In the genomic region with DNA sequence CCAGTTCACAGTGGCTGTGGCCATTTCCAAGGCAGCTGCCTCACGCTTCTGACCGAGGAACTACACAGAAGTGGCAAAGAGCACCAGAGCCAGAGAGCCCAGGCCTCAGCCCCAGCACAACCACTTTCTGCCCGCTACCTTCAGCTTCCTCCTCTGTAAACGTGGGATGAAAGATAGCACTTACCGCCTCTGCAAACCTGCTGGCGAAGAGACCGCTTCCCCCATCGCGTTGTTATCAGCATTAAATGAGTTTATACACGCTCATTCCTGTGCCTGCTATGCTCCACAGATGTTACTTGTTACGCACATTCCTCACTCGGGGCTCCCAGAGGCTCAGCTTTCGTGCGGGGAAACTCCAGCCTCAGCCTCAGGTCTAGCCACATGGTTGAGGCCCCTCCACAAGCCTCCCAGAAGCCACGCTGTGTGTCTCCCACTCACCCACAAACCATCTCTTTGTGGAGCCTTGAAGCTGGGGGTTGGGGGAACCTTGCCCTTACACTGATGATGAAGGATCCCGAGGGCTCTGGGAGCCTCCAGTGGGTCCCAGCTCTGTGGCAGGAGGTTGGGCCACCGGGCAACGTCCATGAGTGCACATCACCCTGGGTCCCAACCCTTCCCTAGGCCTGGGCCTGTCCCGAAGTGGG, we compare ENCODE assay signal across 20 cellular contexts.
DNase-seq lines count a peak whose midpoint lies in the region; ATAC-seq and TF ChIP-seq lines count a peak whose summit lies in the region.
"Had no signal": no experiment of that assay in that cellular context is flagged by ENCODE, and none has a peak within 500 bp of the region (broad histone marks: within the 10 kb centered on the region; RNA-seq: fewer than 3 reads in every experiment).

No MANE protein-coding gene starts in this region.

- no peak overlapping the region for H3K27ac Mint-ChIP-seq in activated T-helper 2 cell treated with anti-CD3 and anti-CD28 coated beads, Interferon-gamma antibody, Interleukin-2, Interleukin-4, amounts not matched to agents 10 μg/mL and 5 μg/mL and 100 μg/mL, durations not matched to agents 14 hours and 24 hours and 36 hours
- H3K27ac Mint-ChIP-seq: activated naive CD8-positive, alpha-beta T cell treated with anti-CD3 and anti-CD28 coated beads, Interleukin-2, amount 50 U/mL, for 24 hours; effector memory CD8-positive, alpha-beta T cell; HFFc6; T-helper 1 cell treated with Interleukin-12 subunit alpha and Interleukin-12 subunit beta and Interleukin-4 antibody, amounts not matched to agents 30 μg/mL and 1 μg/mL, for 36 hours had no signal

- H3K4me3 Mint-ChIP-seq in activated T-helper 2 cell treated with anti-CD3 and anti-CD28 coated beads, Interferon-gamma antibody, Interleukin-2, Interleukin-4, amounts not matched to agents 10 μg/mL and 5 μg/mL and 100 μg/mL, durations not matched to agents 14 hours and 24 hours and 36 hours (ENCODE audit: low read depth): no peak overlapping the region
- H3K4me3 Mint-ChIP-seq: activated naive CD8-positive, alpha-beta T cell treated with anti-CD3 and anti-CD28 coated beads, Interleukin-2, amount 50 U/mL, for 24 hours; effector memory CD8-positive, alpha-beta T cell; HFFc6; T-helper 1 cell treated with Interleukin-12 subunit alpha and Interleukin-12 subunit beta and Interleukin-4 antibody, amounts not matched to agents 30 μg/mL and 1 μg/mL, for 36 hours had no signal

- H3K27me3 ChIP-seq in heart left ventricle (no peaks in the 10 kb centered on the region), right atrium auricular region (no peaks in the 10 kb centered on the region), ascending aorta (no peaks in the 10 kb centered on the region), mesendoderm (ENCODE audit: insufficient read depth, low read length, poor library complexity) (no peaks in the 10 kb centered on the region), uterus (no peaks in the 10 kb centered on the region)
- H3K27me3 ChIP-seq: right lobe of liver had no signal

- no peaks in the 10 kb centered on the region for H3K79me1 ChIP-seq in mesendoderm (ENCODE audit: low read length)

- no peak overlapping the region for H3K23ac ChIP-seq in mesendoderm (ENCODE audit: low read length)

- peak overlapping the region; percentile 70 for H3K56ac ChIP-seq in mesendoderm (ENCODE audit: low read length)

- 89 to 95% (median 91%) methylated on average over 18 to 19 of the region's 19 CpGs for WGBS in heart left ventricle, 4 donors
- WGBS in mesendoderm (ENCODE audit: extremely low coverage, insufficient coverage, low lambda C conversion rate): no CpG with 5 or more reads among the region's 19 CpGs

- H3K9me3 ChIP-seq in heart left ventricle (no peaks in the 10 kb centered on the region), right atrium auricular region (no peaks in the 10 kb centered on the region), ascending aorta (no peaks in the 10 kb centered on the region), uterus (no peaks in the 10 kb centered on the region)
- H3K9me3 ChIP-seq: right lobe of liver had no signal

- H2AK5ac ChIP-seq in mesendoderm (ENCODE audit: low read length): no peak overlapping the region

- H2BK15ac ChIP-seq in mesendoderm (replicated peaks; ENCODE audit: low read depth): no peak overlapping the region

- no peak overlapping the region for H3K9ac ChIP-seq in mesendoderm (ENCODE audit: low read length)

- TF ChIP-seq POLR2A in heart left ventricle (IDR thresholded peaks at IDR 0.05) (no peak), uterus (IDR thresholded peaks at IDR 0.05) (no peak)

- H3K4me2 ChIP-seq in mesendoderm (ENCODE audit: low read length): no peak overlapping the region

- no peaks in the 10 kb centered on the region for H3K9me3 Mint-ChIP-seq in activated T-helper 2 cell treated with anti-CD3 and anti-CD28 coated beads, Interferon-gamma antibody, Interleukin-2, Interleukin-4, amounts not matched to agents 10 μg/mL and 5 μg/mL and 100 μg/mL, durations not matched to agents 14 hours and 24 hours and 36 hours
- H3K9me3 Mint-ChIP-seq: activated naive CD8-positive, alpha-beta T cell treated with anti-CD3 and anti-CD28 coated beads, Interleukin-2, amount 50 U/mL, for 24 hours; effector memory CD8-positive, alpha-beta T cell; HFFc6; T-helper 1 cell treated with Interleukin-12 subunit alpha and Interleukin-12 subunit beta and Interleukin-4 antibody, amounts not matched to agents 30 μg/mL and 1 μg/mL, for 36 hours had no signal

- ATAC-seq in heart left ventricle: no peak
- ATAC-seq: activated CD4-positive, CD25-positive, alpha-beta regulatory T cell treated with anti-CD3 and anti-CD28 coated beads, Interleukin-2, amount 50 U/mL, for 24 hours; activated naive CD8-positive, alpha-beta T cell treated with anti-CD3 and anti-CD28 coated beads, Interleukin-2, amount 50 U/mL, for 24 hours; effector memory CD8-positive, alpha-beta T cell; right lobe of liver had no signal

- intact Hi-C loops in heart left ventricle (cut with DNase I): no loop called here
- intact Hi-C loops in ascending aorta (cut with DNase I): no loop called here
- intact Hi-C loops in uterus (cut with DNase I; ENCODE audit: low total_unique reads): no loop called here
- intact Hi-C loops in activated T-helper 2 cell treated with anti-CD3 and anti-CD28 coated beads, Interferon-gamma antibody, Interleukin-2, Interleukin-4, amounts not matched to agents 10 μg/mL and 5 μg/mL and 100 μg/mL, durations not matched to agents 14 hours and 24 hours and 36 hours (cut with micrococcal nuclease): no loop called here

- H3K36me3 Mint-ChIP-seq in activated T-helper 2 cell treated with anti-CD3 and anti-CD28 coated beads, Interferon-gamma antibody, Interleukin-2, Interleukin-4, amounts not matched to agents 10 μg/mL and 5 μg/mL and 100 μg/mL, durations not matched to agents 14 hours and 24 hours and 36 hours (ENCODE audit: low read depth): no peaks in the 10 kb centered on the region

- H3K27me3 Mint-ChIP-seq in activated T-helper 2 cell treated with anti-CD3 and anti-CD28 coated beads, Interferon-gamma antibody, Interleukin-2, Interleukin-4, amounts not matched to agents 10 μg/mL and 5 μg/mL and 100 μg/mL, durations not matched to agents 14 hours and 24 hours and 36 hours (ENCODE audit: low read depth): peaks cover 8% of the 10 kb centered on the region
- H3K27me3 Mint-ChIP-seq: activated naive CD8-positive, alpha-beta T cell treated with anti-CD3 and anti-CD28 coated beads, Interleukin-2, amount 50 U/mL, for 24 hours; effector memory CD8-positive, alpha-beta T cell had no signal

- no peak overlapping the region for H4K8ac ChIP-seq in mesendoderm (ENCODE audit: low read depth, low read length)

- H3K36me3 ChIP-seq in heart left ventricle (no peaks in the 10 kb centered on the region), right atrium auricular region (no peaks in the 10 kb centered on the region), ascending aorta (no peaks in the 10 kb centered on the region), mesendoderm (ENCODE audit: control insufficient read depth, insufficient read depth, low read length) (no peaks in the 10 kb centered on the region), uterus (no peaks in the 10 kb centered on the region)
- H3K36me3 ChIP-seq: right lobe of liver had no signal

- no peak overlapping the region for H3K4ac ChIP-seq in mesendoderm (ENCODE audit: low read depth, low read length)

- no peak overlapping the region for H2BK5ac ChIP-seq in mesendoderm (ENCODE audit: low read length)

- no peak overlapping the region for H2BK120ac ChIP-seq in mesendoderm (ENCODE audit: low read depth, low read length)

- no peaks in the 10 kb centered on the region for H3K79me2 ChIP-seq in mesendoderm (ENCODE audit: control insufficient read depth, insufficient read depth, low read length)

- no peaks in the 10 kb centered on the region for H3K4me1 Mint-ChIP-seq in activated T-helper 2 cell treated with anti-CD3 and anti-CD28 coated beads, Interferon-gamma antibody, Interleukin-2, Interleukin-4, amounts not matched to agents 10 μg/mL and 5 μg/mL and 100 μg/mL, durations not matched to agents 14 hours and 24 hours and 36 hours (ENCODE audit: low read depth)
- H3K4me1 Mint-ChIP-seq: activated naive CD8-positive, alpha-beta T cell treated with anti-CD3 and anti-CD28 coated beads, Interleukin-2, amount 50 U/mL, for 24 hours had no signal

- H3K27ac ChIP-seq in heart left ventricle (no peak overlapping the region), right atrium auricular region (no peak overlapping the region), ascending aorta (peak overlapping the region; percentile 30 to 86), mesendoderm (ENCODE audit: low read depth, low read length) (no peak overlapping the region), uterus (peak overlapping the region in 1 of 2 donors; percentile 11)
- H3K27ac ChIP-seq: right lobe of liver had no signal

- H4K5ac ChIP-seq in mesendoderm (ENCODE audit: low read length): no peak overlapping the region

- H3K18ac ChIP-seq in mesendoderm (ENCODE audit: low read length): no peak overlapping the region

- H3K4me3 ChIP-seq in heart left ventricle (no peak overlapping the region), right atrium auricular region (no peak overlapping the region), ascending aorta (no peak overlapping the region), mesendoderm (ENCODE audit: low read length) (no peak overlapping the region), uterus (no peak overlapping the region)
- H3K4me3 ChIP-seq: right lobe of liver had no signal

- H3K4me1 ChIP-seq in heart left ventricle (peaks cover 0 to 6% (median 0%) of the 10 kb centered on the region in 12 donors), right atrium auricular region (peaks cover 0 to 12% of the 10 kb centered on the region in 2 donors), ascending aorta (peaks cover 7 to 15% of the 10 kb centered on the region in 2 donors), mesendoderm (ENCODE audit: control insufficient read depth, low read depth, low read length) (peaks cover 6% of the 10 kb centered on the region), uterus (peaks cover 0 to 4% of the 10 kb centered on the region in 2 donors)
- H3K4me1 ChIP-seq: right lobe of liver had no signal

- no peak for TF ChIP-seq CTCF in heart left ventricle (IDR thresholded peaks at IDR 0.05)
- no peak for TF ChIP-seq CTCF in right atrium auricular region (IDR thresholded peaks at IDR 0.05)
- TF ChIP-seq CTCF in ascending aorta (IDR thresholded peaks at IDR 0.05): no peak
- no peak for TF ChIP-seq CTCF in uterus (IDR thresholded peaks at IDR 0.05)

- DNase-seq in heart left ventricle (peak in 3 of 5 donors; percentile 2 to 11 (median 5)), right atrium auricular region (ENCODE audit: low spot score) (no peak), ascending aorta (ENCODE audit: low spot score in 2 of 2) (peak in 1 of 2 donors; percentile 58), mesendoderm (no peak), uterus (peak; percentile 7 to 8), NCI-H1092 (lab: John Stamatoyannopoulos, UW) (no peak), iPS-NIHi7 (ENCODE audit: extremely low spot score) (no peak)
- DNase-seq in activated T-helper 2 cell treated with anti-CD3 and anti-CD28 coated beads, Interferon-gamma antibody, Interleukin-2, Interleukin-4, amounts not matched to agents 10 μg/mL and 5 μg/mL and 100 μg/mL, durations not matched to agents 14 hours and 24 hours and 36 hours (ENCODE audit: low spot score): no peak
- DNase-seq: activated naive CD8-positive, alpha-beta T cell treated with anti-CD3 and anti-CD28 coated beads, Interleukin-2, amount 50 U/mL, for 24 hours; effector memory CD8-positive, alpha-beta T cell; HFFc6; NCI-H1694; NCI-H446; occipital lobe; Right ventricle myocardium superior; stimulated activated CD4-positive, alpha-beta T cell treated with anti-CD3 and anti-CD28 coated beads, Interleukin-2, amount 100 ng/mL, for 24 hours; substantia nigra had no signal

Comparison
In these comparisons a context has a peak if more than half of its experiments do, and no peak if none do; other contexts are left out.
1. DNase-seq: peak in heart left ventricle (3 of 5) and uterus (2 of 2); none in right atrium auricular region (single experiment), mesendoderm (single experiment), NCI-H1092 (single experiment), activated T-helper 2 cell treated with anti-CD3 and anti-CD28 coated beads, Interferon-gamma antibody, Interleukin-2, Interleukin-4, amounts not matched to agents 10 μg/mL and 5 μg/mL and 100 μg/mL, durations not matched to agents 14 hours and 24 hours and 36 hours (single experiment) and iPS-NIHi7 (single experiment).
2. H3K27ac ChIP-seq: peak in ascending aorta (2 of 2); none in heart left ventricle (0 of 12), right atrium auricular region (0 of 2) and mesendoderm (single experiment).